9 cellular contexts compared by ENCODE assay signal in the genomic region with DNA sequence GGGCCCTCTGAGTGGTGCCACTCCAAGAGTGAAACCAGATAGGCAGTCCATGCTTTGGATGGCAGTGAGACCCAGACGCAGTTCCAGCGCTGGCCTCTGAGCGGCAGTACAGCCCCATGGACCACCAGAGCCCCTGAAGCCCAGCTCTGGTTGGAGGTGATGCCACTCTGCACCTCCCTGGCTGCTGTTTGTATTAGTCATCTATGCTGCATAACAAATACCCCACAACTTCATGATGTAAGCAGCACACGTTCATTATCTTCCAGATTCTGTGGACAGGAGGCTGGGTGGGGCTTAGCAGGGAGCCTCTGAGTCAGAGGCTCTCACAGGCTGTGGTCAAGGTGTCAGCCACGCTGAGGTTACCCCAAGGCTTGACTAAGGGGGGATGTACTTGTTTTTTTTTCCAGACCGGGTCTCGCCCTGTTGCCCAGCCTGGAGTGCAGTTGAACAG. TPM values are rescaled to one million over a fixed set of nuclear protein-coding genes. Genes with fewer than 3 reads are reported as not detected.
A peak's percentile ranks its signal among the peaks of the same experiment; 100 is the strongest.
DNase-seq lines count a peak whose midpoint lies in the region; ATAC-seq and TF ChIP-seq lines count a peak whose summit lies in the region.
"Had no signal": no experiment of that assay in that cellular context is flagged by ENCODE, and none has a peak within 500 bp of the region (broad histone marks: within the 10 kb centered on the region; RNA-seq: fewer than 3 reads in every experiment).

No MANE protein-coding gene starts in this region.

- H3K4me3 ChIP-seq in GM12865 (ENCODE audit: low read depth, low read length) (no peak overlapping the region), breast epithelium (no peak overlapping the region), right lobe of liver (no peak overlapping the region)

- H3K4me1 ChIP-seq in breast epithelium (no peaks in the 10 kb centered on the region), right lobe of liver (no peaks in the 10 kb centered on the region)

- no peaks in the 10 kb centered on the region for H3K9me3 Mint-ChIP-seq in activated B cell treated with CpG ODN at 0.5 μM for 24 hours

- no peaks in the 10 kb centered on the region for H3K9me3 ChIP-seq in breast epithelium
- no peaks in the 10 kb centered on the region for H3K9me3 ChIP-seq in right lobe of liver

- H3K27me3 ChIP-seq in breast epithelium (no peaks in the 10 kb centered on the region), right lobe of liver (no peaks in the 10 kb centered on the region)

- peak overlapping the region; percentile 41 for H3K27ac Mint-ChIP-seq in activated B cell treated with CpG ODN at 0.5 μM for 24 hours

- ATAC-seq in activated B cell treated with CpG ODN at 0.5 μM for 24 hours (ENCODE audit: low read depth) (peak; percentile 91), right lobe of liver (peak; percentile 87 to 92 (median 90)), HG02571 (IDR thresholded peaks at IDR 0.05; ENCODE audit: unreplicated experiment) (no peak), HG02885 (IDR thresholded peaks at IDR 0.05; ENCODE audit: poor library complexity, unreplicated experiment) (no peak)

- no peaks in the 10 kb centered on the region for H3K27me3 Mint-ChIP-seq in activated B cell treated with CpG ODN at 0.5 μM for 24 hours

- intact Hi-C loops in activated B cell treated with CpG ODN at 0.5 μM for 24 hours (cut with micrococcal nuclease) (loop anchor here (1.0 to 10.0 kb wide), 3 partner anchors 187 to 393 kb away; a partner anchor contains a TSS), breast epithelium (cut with DNase I; ENCODE audit: low total_unique reads) (no loop called here), right lobe of liver (cut with DNase I) (loop anchor here in 1 of 2 donors (10.0 kb wide), 1 partner anchor 103 kb away; no protein-coding TSS in a partner anchor)

- POLR2A ChIA-PET in activated B cell treated with CpG ODN at 0.5 μM for 24 hours (lab: Charles Lee), result interaction anchor here (0.7 to 2.1 kb wide), 3 partner anchors 9 to 21 kb away, joined by 3 to 20 read pairs (median 6); a partner anchor contains a TSS

- TF ChIP-seq CTCF in GM12865 (IDR thresholded peaks at IDR 0.05; ENCODE audit: insufficient read depth, low read depth, low read length, missing control alignments) (peak; percentile 87), activated B cell treated with CpG ODN at 0.5 μM for 24 hours (IDR thresholded peaks at IDR 0.05) (no peak), breast epithelium (IDR thresholded peaks at IDR 0.05) (peak in 2 of 3 donors; percentile 46 to 57), right lobe of liver (IDR thresholded peaks at IDR 0.05) (peak; percentile 56 to 82 (median 70))

- H3K4me3 Mint-ChIP-seq in activated B cell treated with CpG ODN at 0.5 μM for 24 hours, result no peak overlapping the region

- peaks cover 16% of the 10 kb centered on the region for H3K4me1 Mint-ChIP-seq in activated B cell treated with CpG ODN at 0.5 μM for 24 hours

- H3K27ac ChIP-seq in breast epithelium (no peak overlapping the region), right lobe of liver (no peak overlapping the region)
- H3K27ac ChIP-seq: epithelial cell of prostate had no signal

- CTCF ChIA-PET in activated B cell treated with CpG ODN at 0.5 μM for 24 hours (lab: Charles Lee), result interaction anchor here (0.7 to 2.2 kb wide), 3 partner anchors 9 to 134 kb away, joined by 3 to 7 read pairs (median 4); a partner anchor contains a TSS

- DNase-seq in GM12865 (ENCODE audit: low read depth) (peak; percentile 75), NCI-H146 treated with DMSO at 0.1 percent for 48 hours (lab: John Stamatoyannopoulos, UW; ENCODE audit: unreplicated experiment) (peak; percentile 29), activated B cell treated with CpG ODN at 0.5 μM for 24 hours (peak; percentile 64), breast epithelium (ENCODE audit: low spot score in 2 of 2) (no peak), right lobe of liver (peak in 1 of 3 donors; percentile 64)
- DNase-seq in stimulated activated CD8-positive, alpha-beta memory T cell treated with anti-CD3 and anti-CD28 coated beads, Interleukin-15, amount 100 ng/mL, for 48 hours (ENCODE audit: low read depth in 2 of 2), result peak; percentile 82 to 85

- TF ChIP-seq POLR2A in breast epithelium (IDR thresholded peaks at IDR 0.05) (no peak), right lobe of liver (IDR thresholded peaks at IDR 0.05) (no peak)

- H3K36me3 Mint-ChIP-seq in activated B cell treated with CpG ODN at 0.5 μM for 24 hours (ENCODE audit: low read depth), result no peaks in the 10 kb centered on the region

- H3K36me3 ChIP-seq in breast epithelium, result no peaks in the 10 kb centered on the region
- H3K36me3 ChIP-seq in right lobe of liver, result no peaks in the 10 kb centered on the region

- no CpG with 5 or more reads among the region's 7 CpGs for WGBS in right lobe of liver (ENCODE audit: insufficient coverage, low coverage, low lambda C conversion rate, missing lambda C conversion rate)

RNA-seq across cellular contexts. Expression of a gene that starts 5.1 kb away (rescaled TPM):
- total RNA-seq in activated B cell treated with CpG ODN at 0.5 μM for 24 hours (29.9 and 32.9 TPM in 2 replicates), breast epithelium (100 to 1,000 TPM in 1 of 3 donors, 10 to 100 TPM in 2; 46.5 to 118 (median 78.0) TPM), right lobe of liver (10 to 100 TPM; 50.3 to 83.6 (median 61.0) TPM)

RNA-seq across cellular contexts. Expression of a gene that starts 9.8 kb away (rescaled TPM):
- total RNA-seq in activated B cell treated with CpG ODN at 0.5 μM for 24 hours (4.4 and 6.7 TPM in 2 replicates), breast epithelium (10 to 100 TPM; 19.4 to 30.5 (median 28.7) TPM), right lobe of liver (100 to 1,000 TPM in 3 of 6 experiments, 10 to 100 TPM in 3; 73.6 to 169 (median 97.0) TPM)

RNA-seq across cellular contexts. Expression of a gene that starts 10.1 kb away (rescaled TPM):
- total RNA-seq in activated B cell treated with CpG ODN at 0.5 μM for 24 hours (38.4 and 44.5 TPM in 2 replicates), breast epithelium (10 to 100 TPM; 24.5 to 49.5 (median 36.7) TPM), right lobe of liver (10 to 100 TPM; 24.3 to 44.6 (median 28.0) TPM)

RNA-seq across cellular contexts. Expression of a gene that starts 21.6 kb away (rescaled TPM):
- total RNA-seq in activated B cell treated with CpG ODN at 0.5 μM for 24 hours (82.4 and 87.3 TPM in 2 replicates), breast epithelium (10 to 100 TPM; 67.0 to 78.7 (median 69.0) TPM), right lobe of liver (10 to 100 TPM; 29.9 to 64.7 (median 32.6) TPM)

RNA-seq across cellular contexts. Expression of a gene that starts 33.5 kb away (rescaled TPM):
- total RNA-seq in activated B cell treated with CpG ODN at 0.5 μM for 24 hours (32.2 and 35.4 TPM in 2 replicates), breast epithelium (10 to 100 TPM; 22.0 to 44.6 (median 24.5) TPM), right lobe of liver (10 to 100 TPM; 19.5 to 38.3 (median 25.5) TPM)

Comparison
In these comparisons a context has a peak if more than half of its experiments do, and no peak if none do; other contexts are left out.
1. DNase-seq: peak in GM12865 (single experiment), NCI-H146 treated with DMSO at 0.1 percent for 48 hours (single experiment), activated B cell treated with CpG ODN at 0.5 μM for 24 hours (single experiment) and stimulated activated CD8-positive, alpha-beta memory T cell treated with anti-CD3 and anti-CD28 coated beads, Interleukin-15, amount 100 ng/mL, for 48 hours (2 of 2); none in breast epithelium (0 of 2).
2. ATAC-seq: peak in activated B cell treated with CpG ODN at 0.5 μM for 24 hours (single experiment) and right lobe of liver (4 of 4); none in HG02571 (single experiment) and HG02885 (single experiment).